ENCODE assay signal across 8 cellular contexts in the genomic region with DNA sequence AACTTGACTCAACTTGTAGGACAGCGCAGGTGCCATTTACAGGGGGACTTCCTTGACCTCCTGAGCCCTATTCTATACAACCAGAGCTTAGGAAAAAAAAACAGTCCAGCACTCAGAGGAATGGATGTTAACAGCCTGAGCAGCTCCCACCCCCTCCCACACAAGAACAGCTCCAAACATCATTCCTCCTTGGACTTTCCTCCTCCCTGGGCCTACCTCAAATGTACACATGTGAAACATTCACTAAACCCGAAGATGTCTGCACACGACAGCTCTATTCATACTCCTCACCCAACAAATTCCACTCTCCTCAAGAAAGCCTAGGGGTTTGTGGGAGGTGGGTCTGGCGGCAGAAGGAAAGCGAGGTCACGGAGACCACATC. TPM values are rescaled to one million over a fixed set of nuclear protein-coding genes. Genes with fewer than 3 reads are reported as not detected.
DNase-seq lines count a peak whose midpoint lies in the region; ATAC-seq and TF ChIP-seq lines count a peak whose summit lies in the region.

No MANE protein-coding gene starts in this region.

- no peak for DNase-seq in activated naive CD4-positive, alpha-beta T cell treated with Interleukin-2 at 50 U/mL for 16 hours
- DNase-seq in memory B cell (ENCODE audit: low spot score in 2 of 2) (no peak), SKM-1 treated with dmso at 0.1 percent for 144 hours (lab: John Stamatoyannopoulos, UW; ENCODE audit: unreplicated experiment) (no peak), NCI-H526 (lab: John Stamatoyannopoulos, UW) (no peak)
- no peak for DNase-seq in activated CD4-positive, CD25-positive, alpha-beta regulatory T cell treated with anti-CD3 and anti-CD28 coated beads, Interleukin-2, amount 50 U/mL, for 72 hours

- no peak for ATAC-seq in memory B cell (ENCODE audit: low read depth)

- peak overlapping the region; percentile 68 for H3K27ac ChIP-seq in urinary bladder (ENCODE audit: low read depth)

- no peaks in the 10 kb centered on the region for H3K36me3 ChIP-seq in urinary bladder (ENCODE audit: insufficient read depth)

- H3K27me3 Mint-ChIP-seq in activated naive CD4-positive, alpha-beta T cell treated with anti-CD3 and anti-CD28 coated beads, Interleukin-2, amount 50 U/mL, for 24 hours = no peaks in the 10 kb centered on the region
- peaks cover 5% of the 10 kb centered on the region for H3K27me3 Mint-ChIP-seq in brain
- H3K27me3 Mint-ChIP-seq in memory B cell = no peaks in the 10 kb centered on the region

- H3K4me1 ChIP-seq in urinary bladder (ENCODE audit: insufficient read depth) = no peaks in the 10 kb centered on the region

- no peaks in the 10 kb centered on the region for H3K9me3 Mint-ChIP-seq in activated naive CD4-positive, alpha-beta T cell treated with anti-CD3 and anti-CD28 coated beads, Interleukin-2, amount 50 U/mL, for 24 hours
- peaks cover 0 to 3% (median 0%) of the 10 kb centered on the region in 5 experiments for H3K9me3 Mint-ChIP-seq in brain
- no peaks in the 10 kb centered on the region for H3K9me3 Mint-ChIP-seq in memory B cell

- H3K4me3 Mint-ChIP-seq in activated naive CD4-positive, alpha-beta T cell treated with anti-CD3 and anti-CD28 coated beads, Interleukin-2, amount 50 U/mL, for 24 hours = peak overlapping the region; percentile 92
- H3K4me3 Mint-ChIP-seq in brain (peak overlapping the region; percentile 88 to 94 (median 91)), memory B cell (peak overlapping the region; percentile 89)

- WGBS in urinary bladder = 10% methylated on average over 6 of the region's 6 CpGs

- H3K4me3 ChIP-seq in urinary bladder (ENCODE audit: low read depth, low read length) = peak overlapping the region; percentile 62

- no peak for TF ChIP-seq CTCF in brain (conservative IDR thresholded peaks at IDR 0.05)

- peaks cover 8% of the 10 kb centered on the region for H3K36me3 Mint-ChIP-seq in activated naive CD4-positive, alpha-beta T cell treated with anti-CD3 and anti-CD28 coated beads, Interleukin-2, amount 50 U/mL, for 24 hours
- H3K36me3 Mint-ChIP-seq in brain (peaks cover 22% of the 10 kb centered on the region), memory B cell (peaks cover 4% of the 10 kb centered on the region)

- peaks cover 45% of the 10 kb centered on the region for H3K4me1 Mint-ChIP-seq in activated naive CD4-positive, alpha-beta T cell treated with anti-CD3 and anti-CD28 coated beads, Interleukin-2, amount 50 U/mL, for 24 hours
- H3K4me1 Mint-ChIP-seq in brain (peaks cover 56% of the 10 kb centered on the region), memory B cell (peaks cover 22% of the 10 kb centered on the region)

- H3K27ac Mint-ChIP-seq in activated naive CD4-positive, alpha-beta T cell treated with anti-CD3 and anti-CD28 coated beads, Interleukin-2, amount 50 U/mL, for 24 hours = peak overlapping the region; percentile 80
- H3K27ac Mint-ChIP-seq in brain = peak overlapping the region; percentile 70 to 94 (median 86)
- H3K27ac Mint-ChIP-seq in memory B cell = peak overlapping the region; percentile 94

RNA-seq across cellular contexts. Expression of gene ATRIP, which starts 0.5 kb away (rescaled TPM):
- polyA plus RNA-seq in brain (ENCODE audit: insufficient read depth, low read depth, low replicate concordance) = 5.9 TPM
- total RNA-seq in urinary bladder = 4.7 TPM
- 6.6 TPM for polyA plus RNA-seq in urinary bladder

RNA-seq across cellular contexts. Expression of gene TMA7, which starts 6.0 kb away (rescaled TPM):
- polyA plus RNA-seq in brain (ENCODE audit: insufficient read depth, low read depth, low replicate concordance) (232 TPM), urinary bladder (262 TPM)
- total RNA-seq in urinary bladder = 127 TPM

RNA-seq across cellular contexts. Expression of gene CCDC51, which starts 6.1 kb away (rescaled TPM):
- polyA plus RNA-seq in brain (ENCODE audit: insufficient read depth, low read depth, low replicate concordance) = 11.4 TPM
- 6.0 TPM for total RNA-seq in urinary bladder
- 17.6 TPM for polyA plus RNA-seq in urinary bladder

RNA-seq across cellular contexts. Expression of gene PLXNB1, which starts 16.1 kb away (rescaled TPM):
- polyA plus RNA-seq in brain (ENCODE audit: insufficient read depth, low read depth, low replicate concordance) = 70.1 TPM
- 22.7 TPM for total RNA-seq in urinary bladder
- polyA plus RNA-seq in urinary bladder = 65.7 TPM

RNA-seq across cellular contexts. Expression of gene SHISA5, which starts 57.9 kb away (rescaled TPM):
- polyA plus RNA-seq in brain (ENCODE audit: insufficient read depth, low read depth, low replicate concordance) (109 TPM), urinary bladder (209 TPM)
- total RNA-seq in urinary bladder = 62.5 TPM
